In the genomic region with DNA sequence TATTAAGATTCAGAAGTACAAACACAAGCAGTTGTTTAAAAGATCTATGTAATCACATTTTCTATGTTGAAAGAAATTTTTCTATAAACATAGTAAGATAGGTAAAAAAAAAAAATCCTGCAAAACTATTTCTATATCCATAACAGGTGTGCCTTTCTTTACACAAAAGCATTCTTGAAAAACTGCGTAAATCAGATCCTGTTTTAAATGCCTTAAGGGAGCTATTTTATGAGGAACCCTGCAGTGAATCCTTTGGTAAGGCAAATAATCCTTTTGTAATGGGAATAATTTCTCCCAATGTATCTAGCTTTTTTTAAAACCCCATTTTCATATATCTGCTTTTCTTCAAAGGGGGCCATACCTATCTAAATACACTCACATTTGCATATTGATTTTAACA, we compare ENCODE assay signal across 1 cellular context.
TF ChIP-seq lines count a peak whose summit lies in the region.

No MANE protein-coding gene starts in this region.

TF ChIP-seq in WTC11, 78 proteins besides CTCF, POLR2A, EP300 and RAD21 (continued from another document):
- TF ChIP-seq, protein P1, sequence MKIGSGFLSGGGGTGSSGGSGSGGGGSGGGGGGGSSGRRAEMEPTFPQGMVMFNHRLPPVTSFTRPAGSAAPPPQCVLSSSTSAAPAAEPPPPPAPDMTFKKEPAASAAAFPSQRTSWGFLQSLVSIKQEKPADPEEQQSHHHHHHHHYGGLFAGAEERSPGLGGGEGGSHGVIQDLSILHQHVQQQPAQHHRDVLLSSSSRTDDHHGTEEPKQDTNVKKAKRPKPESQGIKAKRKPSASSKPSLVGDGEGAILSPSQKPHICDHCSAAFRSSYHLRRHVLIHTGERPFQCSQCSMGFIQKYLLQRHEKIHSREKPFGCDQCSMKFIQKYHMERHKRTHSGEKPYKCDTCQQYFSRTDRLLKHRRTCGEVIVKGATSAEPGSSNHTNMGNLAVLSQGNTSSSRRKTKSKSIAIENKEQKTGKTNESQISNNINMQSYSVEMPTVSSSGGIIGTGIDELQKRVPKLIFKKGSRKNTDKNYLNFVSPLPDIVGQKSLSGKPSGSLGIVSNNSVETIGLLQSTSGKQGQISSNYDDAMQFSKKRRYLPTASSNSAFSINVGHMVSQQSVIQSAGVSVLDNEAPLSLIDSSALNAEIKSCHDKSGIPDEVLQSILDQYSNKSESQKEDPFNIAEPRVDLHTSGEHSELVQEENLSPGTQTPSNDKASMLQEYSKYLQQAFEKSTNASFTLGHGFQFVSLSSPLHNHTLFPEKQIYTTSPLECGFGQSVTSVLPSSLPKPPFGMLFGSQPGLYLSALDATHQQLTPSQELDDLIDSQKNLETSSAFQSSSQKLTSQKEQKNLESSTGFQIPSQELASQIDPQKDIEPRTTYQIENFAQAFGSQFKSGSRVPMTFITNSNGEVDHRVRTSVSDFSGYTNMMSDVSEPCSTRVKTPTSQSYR (CRISPR knock-in tag; IDR thresholded peaks at IDR 0.05): no peak
- no peak for TF ChIP-seq ATF1 (CRISPR knock-in tag; IDR thresholded peaks at IDR 0.05)
- TF ChIP-seq TEAD4 (CRISPR knock-in tag; IDR thresholded peaks at IDR 0.05): no peak
- TF ChIP-seq, protein P2, sequence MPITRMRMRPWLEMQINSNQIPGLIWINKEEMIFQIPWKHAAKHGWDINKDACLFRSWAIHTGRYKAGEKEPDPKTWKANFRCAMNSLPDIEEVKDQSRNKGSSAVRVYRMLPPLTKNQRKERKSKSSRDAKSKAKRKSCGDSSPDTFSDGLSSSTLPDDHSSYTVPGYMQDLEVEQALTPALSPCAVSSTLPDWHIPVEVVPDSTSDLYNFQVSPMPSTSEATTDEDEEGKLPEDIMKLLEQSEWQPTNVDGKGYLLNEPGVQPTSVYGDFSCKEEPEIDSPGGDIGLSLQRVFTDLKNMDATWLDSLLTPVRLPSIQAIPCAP (CRISPR knock-in tag; IDR thresholded peaks at IDR 0.05): no peak
- TF ChIP-seq, protein P3, sequence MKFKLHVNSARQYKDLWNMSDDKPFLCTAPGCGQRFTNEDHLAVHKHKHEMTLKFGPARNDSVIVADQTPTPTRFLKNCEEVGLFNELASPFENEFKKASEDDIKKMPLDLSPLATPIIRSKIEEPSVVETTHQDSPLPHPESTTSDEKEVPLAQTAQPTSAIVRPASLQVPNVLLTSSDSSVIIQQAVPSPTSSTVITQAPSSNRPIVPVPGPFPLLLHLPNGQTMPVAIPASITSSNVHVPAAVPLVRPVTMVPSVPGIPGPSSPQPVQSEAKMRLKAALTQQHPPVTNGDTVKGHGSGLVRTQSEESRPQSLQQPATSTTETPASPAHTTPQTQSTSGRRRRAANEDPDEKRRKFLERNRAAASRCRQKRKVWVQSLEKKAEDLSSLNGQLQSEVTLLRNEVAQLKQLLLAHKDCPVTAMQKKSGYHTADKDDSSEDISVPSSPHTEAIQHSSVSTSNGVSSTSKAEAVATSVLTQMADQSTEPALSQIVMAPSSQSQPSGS (CRISPR knock-in tag; IDR thresholded peaks at IDR 0.05; ENCODE audit: borderline replicate concordance, low read depth): no peak
- TF ChIP-seq FOXP1 (CRISPR knock-in tag; IDR thresholded peaks at IDR 0.05; ENCODE audit: borderline replicate concordance): no peak
- TF ChIP-seq ZNF263 (CRISPR knock-in tag; IDR thresholded peaks at IDR 0.05; ENCODE audit: low read depth): no peak
- no peak for TF ChIP-seq NR2C2 (CRISPR knock-in tag; IDR thresholded peaks at IDR 0.05)
- no peak for TF ChIP-seq SMAD3 (CRISPR knock-in tag; IDR thresholded peaks at IDR 0.05; ENCODE audit: borderline replicate concordance)
- no peak for TF ChIP-seq NR1H2 (CRISPR knock-in tag; IDR thresholded peaks at IDR 0.05)
- no peak for TF ChIP-seq TP53 (CRISPR knock-in tag; IDR thresholded peaks at IDR 0.05)
TF ChIP-seq in WTC11: peak in this region for 0.
